26 cellular contexts compared by ENCODE assay signal in genomic region chr2:37109523-37109922, GRCh38.
"Had no signal": no experiment of that assay in that cellular context is flagged by ENCODE, and none has a peak within 500 bp of the region (broad histone marks: within the 10 kb centered on the region; RNA-seq: fewer than 3 reads in every experiment).

No MANE protein-coding gene starts in this region.

- H3K4me1 ChIP-seq: left ventricle myocardium inferior, prostate gland, sigmoid colon, spleen, suprapubic skin, tibial artery, upper lobe of right lung had no signal

- FAIRE-seq: islet of Langerhans, small intestine, urothelium cell line had no signal

- H3K27me3 Mint-ChIP-seq: naive B cell; stimulated activated naive CD8-positive, alpha-beta T cell treated with anti-CD3 and anti-CD28 coated beads, Interleukin-15, Interleukin-2, amounts not matched to agents 100 ng/mL and 50 ng/mL, for 24 hours had no signal

- H3K27ac Mint-ChIP-seq: mesothelial cell of epicardium; natural killer cell; stimulated activated naive CD8-positive, alpha-beta T cell treated with anti-CD3 and anti-CD28 coated beads, Interleukin-15, Interleukin-2, amounts not matched to agents 100 ng/mL and 50 ng/mL, for 24 hours had no signal

- H3K4me3 ChIP-seq: left ventricle myocardium inferior, lung, ovary, prostate gland, sigmoid colon, spleen, suprapubic skin, thoracic aorta, tibial artery, upper lobe of right lung had no signal

- ATAC-seq: natural killer cell; right cardiac atrium; stimulated activated effector memory CD8-positive, alpha-beta T cell treated with anti-CD3 and anti-CD28 coated beads, Interleukin-12 subunit alpha, Interleukin-12 subunit beta, amount 100 ng/mL, for 72 hours; upper lobe of right lung had no signal

- H3K36me3 ChIP-seq: ovary had no signal

- H3K9me3 ChIP-seq: left ventricle myocardium inferior, ovary, prostate gland, sigmoid colon, spleen, suprapubic skin, thoracic aorta, tibial artery, upper lobe of right lung had no signal

- H3K27ac ChIP-seq: left ventricle myocardium inferior, ovary, prostate gland, sigmoid colon, spleen, suprapubic skin, thoracic aorta, tibial artery, upper lobe of right lung had no signal

- DNase-seq: hypothalamus; immature natural killer cell; left ventricle myocardium inferior; mesendoderm; naive B cell; natural killer cell; ovary; retina; right cardiac atrium; sigmoid colon; small intestine; spleen; stimulated activated CD4-positive, alpha-beta T cell treated with anti-CD3 and anti-CD28 coated beads, Interleukin-4, amount 100 ng/mL, for 24 hours; stimulated activated naive CD4-positive, alpha-beta T cell; tibial artery; trophoblast cell; upper lobe of right lung had no signal

- H3K4me3 Mint-ChIP-seq: immature natural killer cell; mesothelial cell of epicardium; naive B cell; natural killer cell; stimulated activated effector memory CD8-positive, alpha-beta T cell treated with anti-CD3 and anti-CD28 coated beads, Interleukin-12 subunit alpha, Interleukin-12 subunit beta, amount 100 ng/mL, for 72 hours; stimulated activated naive CD8-positive, alpha-beta T cell treated with anti-CD3 and anti-CD28 coated beads, Interleukin-15, Interleukin-2, amounts not matched to agents 100 ng/mL and 50 ng/mL, for 24 hours had no signal

- H3K9me3 Mint-ChIP-seq: immature natural killer cell; mesothelial cell of epicardium; naive B cell; natural killer cell; stimulated activated effector memory CD8-positive, alpha-beta T cell treated with anti-CD3 and anti-CD28 coated beads, Interleukin-12 subunit alpha, Interleukin-12 subunit beta, amount 100 ng/mL, for 72 hours; stimulated activated naive CD8-positive, alpha-beta T cell treated with anti-CD3 and anti-CD28 coated beads, Interleukin-15, Interleukin-2, amounts not matched to agents 100 ng/mL and 50 ng/mL, for 24 hours had no signal

- H3K4me1 Mint-ChIP-seq: immature natural killer cell; mesothelial cell of epicardium; naive B cell; natural killer cell; stimulated activated effector memory CD8-positive, alpha-beta T cell treated with anti-CD3 and anti-CD28 coated beads, Interleukin-12 subunit alpha, Interleukin-12 subunit beta, amount 100 ng/mL, for 72 hours had no signal

- H3K27me3 ChIP-seq: ovary, sigmoid colon, spleen, suprapubic skin, tibial artery, upper lobe of right lung had no signal
